ENCODE assay signal across 8 cellular contexts in genomic region chr22:35648066-35649025, GRCh38. TPM values are rescaled to one million over a fixed set of nuclear protein-coding genes. Genes with fewer than 3 reads are reported as not detected.
DNase-seq lines count a peak whose midpoint lies in the region; ATAC-seq, FAIRE-seq and TF ChIP-seq lines count a peak whose summit lies in the region.

A gene with protein sequence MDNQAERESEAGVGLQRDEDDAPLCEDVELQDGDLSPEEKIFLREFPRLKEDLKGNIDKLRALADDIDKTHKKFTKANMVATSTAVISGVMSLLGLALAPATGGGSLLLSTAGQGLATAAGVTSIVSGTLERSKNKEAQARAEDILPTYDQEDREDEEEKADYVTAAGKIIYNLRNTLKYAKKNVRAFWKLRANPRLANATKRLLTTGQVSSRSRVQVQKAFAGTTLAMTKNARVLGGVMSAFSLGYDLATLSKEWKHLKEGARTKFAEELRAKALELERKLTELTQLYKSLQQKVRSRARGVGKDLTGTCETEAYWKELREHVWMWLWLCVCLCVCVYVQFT (plus strand): TSS chr22:35648446. CDS start chr22:35656426, 7,980 bp downstream.

- intact Hi-C loops in A673 (cut with micrococcal nuclease; ENCODE audit: unreplicated experiment), result no loop called here

- FAIRE-seq in bronchial epithelial cell (lab: Jason Lieb, UNC), result no peak

- peak; percentile 55 for DNase-seq in A673 (ENCODE audit: low spot score)
- DNase-seq in LHCN-M2 (ENCODE audit: low read depth), result peak; percentile 79
- no peak for DNase-seq in WERI-Rb-1
- DNase-seq in bronchial epithelial cell (ENCODE audit: low read depth), result peak; percentile 49
- DNase-seq in stimulated activated CD4-positive, alpha-beta T cell treated with anti-CD3 and anti-CD28 coated beads, Interleukin-2, amount 100 ng/mL, for 4 hours (ENCODE audit: low read depth), result peak; percentile 65
- DNase-seq in NCI-H1417 treated with DMSO at 0.1 percent for 48 hours (lab: John Stamatoyannopoulos, UW), result no peak

- POLR2A ChIA-PET in A673 (lab: Charles Lee; ENCODE audit: low non-redundant PET), result no interaction called here

- H3K4me1 ChIP-seq in A673 (ENCODE audit: insufficient read depth, low read length, poor library complexity, severe bottlenecking), result peaks cover 18% of the 10 kb centered on the region

- peak; percentile 55 for ATAC-seq in GM18867 (IDR thresholded peaks at IDR 0.05; ENCODE audit: unreplicated experiment)

- H3K4me3 ChIP-seq in A673 (ENCODE audit: low read depth, low read length, poor library complexity, severe bottlenecking) (peak within 1 kb of the TSS; percentile 53), WERI-Rb-1 (ENCODE audit: low read depth, low read length) (peak within 1 kb of the TSS; percentile 21; the same call in 1 of the 2 replicates), bronchial epithelial cell (ENCODE audit: low read depth, low read length) (peak within 1 kb of the TSS; percentile 49)

- peak within 1 kb of the TSS; percentile 94 for H3K27ac ChIP-seq in A673 (ENCODE audit: low read depth, low read length, poor library complexity, severe bottlenecking)
- no peak within 1 kb of the TSS for H3K27ac ChIP-seq in WERI-Rb-1
- H3K27ac ChIP-seq in layer of hippocampus (ENCODE audit: low read depth, low read length), result peak within 1 kb of the TSS; percentile 74

- no peak for TF ChIP-seq CTCF in A673 (conservative IDR thresholded peaks at IDR 0.05; ENCODE audit: low read depth, low read length)
- TF ChIP-seq CTCF in WERI-Rb-1 (IDR thresholded peaks at IDR 0.05; ENCODE audit: low read depth, low read length), result no peak
- TF ChIP-seq CTCF in bronchial epithelial cell (IDR thresholded peaks at IDR 0.05; ENCODE audit: insufficient read depth, low read length, severe bottlenecking), result no peak

- no peaks in the 10 kb centered on the region for H3K36me3 ChIP-seq in A673 (ENCODE audit: insufficient read depth, low read length, poor library complexity, severe bottlenecking)
- H3K36me3 ChIP-seq in WERI-Rb-1, result no peaks in the 10 kb centered on the region
- H3K36me3 ChIP-seq in bronchial epithelial cell (ENCODE audit: control insufficient read depth, insufficient read depth, low read length), result no peaks in the 10 kb centered on the region

- CTCF ChIA-PET in A673 (lab: Charles Lee), result interaction anchor here (0.5 to 1.4 kb wide), 3 partner anchors 17 to 113 kb away, joined by 3 to 6 read pairs (median 5); no protein-coding TSS in a partner anchor

- BruUV-seq in A673 (replicated peaks; lab: Mats Ljungman, UMichigan), result TSS peak; percentile 74

- H3K9me3 ChIP-seq in A673 (ENCODE audit: low read depth, low read length, poor library complexity, severe bottlenecking), result peaks cover 4% of the 10 kb centered on the region
- peaks cover 13% of the 10 kb centered on the region for H3K9me3 ChIP-seq in WERI-Rb-1 (ENCODE audit: severe bottlenecking)

- H3K27me3 ChIP-seq in A673 (replicated peaks; ENCODE audit: insufficient read depth, low read depth, low read length, poor library complexity), result no peaks in the 10 kb centered on the region
- peaks cover 34% of the 10 kb centered on the region for H3K27me3 ChIP-seq in WERI-Rb-1 (ENCODE audit: insufficient read depth, low read depth, severe bottlenecking)
- H3K27me3 ChIP-seq in bronchial epithelial cell (ENCODE audit: control insufficient read depth, insufficient read depth, low read length), result no peaks in the 10 kb centered on the region
- no peaks in the 10 kb centered on the region for H3K27me3 ChIP-seq in layer of hippocampus (ENCODE audit: control insufficient read depth, insufficient read depth, low read length)

RNA-seq across cellular contexts. Expression of the gene that starts here (rescaled TPM):
- 6.3 and 7.0 TPM in 2 replicates for total RNA-seq in A673 (2021)
- total RNA-seq in LHCN-M2 (2014; rRNA removed), result 4.2 and 7.7 TPM in 2 replicates
- 1.8 TPM for polyA plus RNA-seq in LHCN-M2 (2012)
- total RNA-seq in bronchial epithelial cell, result 6.1 and 10.6 TPM in 2 replicates

Comparison
In these comparisons a context has a peak if more than half of its experiments do, and no peak if none do; other contexts are left out.
1. DNase-seq: peak in A673 (single experiment), LHCN-M2 (single experiment), bronchial epithelial cell (single experiment) and stimulated activated CD4-positive, alpha-beta T cell treated with anti-CD3 and anti-CD28 coated beads, Interleukin-2, amount 100 ng/mL, for 4 hours (single experiment); none in WERI-Rb-1 (single experiment) and NCI-H1417 treated with DMSO at 0.1 percent for 48 hours (single experiment).
2. Peak in every context shown above with its lines, with median percentiles within 50 percentile points of each other: H3K4me3 ChIP-seq.